In the genomic region with DNA sequence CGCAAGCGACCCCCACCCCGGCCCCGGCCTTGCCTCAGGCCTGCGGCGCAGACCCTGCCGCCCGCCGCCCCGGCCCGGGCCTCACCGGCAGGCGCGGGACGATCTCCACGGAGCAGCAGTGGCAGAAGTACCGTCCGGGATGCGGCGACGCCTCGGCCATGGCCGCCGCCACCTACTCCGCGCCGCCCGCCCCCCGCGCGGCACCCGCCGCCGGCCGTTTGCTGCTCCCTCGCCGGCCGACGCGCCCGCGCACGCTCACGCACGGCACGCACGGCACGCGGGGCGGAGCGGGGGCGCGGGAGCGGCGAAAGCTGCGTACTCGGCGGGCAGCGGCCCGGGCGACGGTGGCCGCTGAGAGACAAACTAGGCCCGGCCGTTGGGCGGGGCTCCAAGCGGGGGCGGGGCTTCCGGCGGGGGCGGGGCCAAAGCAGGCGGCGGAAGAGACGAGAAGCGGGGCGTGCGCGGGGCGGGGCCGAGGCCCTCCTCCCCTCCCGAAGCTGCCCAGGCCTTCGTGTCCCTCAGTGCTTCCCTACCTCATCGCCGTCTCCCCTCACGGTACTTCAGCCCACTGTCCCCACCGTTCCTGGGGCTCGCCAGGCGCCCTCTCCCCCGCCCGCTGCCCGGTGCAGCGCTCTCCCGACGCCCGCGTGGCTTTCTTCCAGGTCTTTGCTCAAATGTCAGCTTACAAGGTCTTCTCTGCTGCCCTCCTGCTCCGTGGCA, we compare ENCODE assay signal across 8 cellular contexts. TPM values are rescaled to one million over a fixed set of nuclear protein-coding genes. Genes with fewer than 3 reads are reported as not detected.
A peak's percentile ranks its signal among the peaks of the same experiment; 100 is the strongest.
DNase-seq lines count a peak whose midpoint lies in the region; ATAC-seq and TF ChIP-seq lines count a peak whose summit lies in the region.

Gene RNF126 (minus strand): TSS at position 253 of the 720 bp plus-strand sequence. CDS start 93 bp downstream, at position 160.

- peaks cover 35% of the 10 kb centered on the region for H3K4me1 Mint-ChIP-seq in activated T-cell treated with anti-CD3 and anti-CD28 coated beads, Interleukin-2, amount 50 U/mL, for 4 hours (ENCODE audit: low read depth)

- H3K9ac ChIP-seq in muscle layer of colon (ENCODE audit: low read length) = peak within 1 kb of the TSS; percentile 39

- in situ Hi-C loops in Caki2 (cut with HindIII; ENCODE audit: low pct_unique_long_range_greater_than_20kb, low sequenced_read_pairs) = no loop called here

- H3K4me3 Mint-ChIP-seq in activated T-cell treated with anti-CD3 and anti-CD28 coated beads, Interleukin-2, amount 50 U/mL, for 4 hours = peak within 1 kb of the TSS; percentile 96

- peak within 1 kb of the TSS; percentile 65 to 99 for H3K4me3 ChIP-seq in muscle layer of colon (ENCODE audit: low read depth in 1 of 2, low read length in 2 of 2)

- peak; percentile 67 for DNase-seq in Caki2 (ENCODE audit: low read depth)
- DNase-seq in KG1 (lab: John Stamatoyannopoulos, UW) = peak; percentile 72
- peak; percentile 94 for DNase-seq in activated T-cell treated with anti-CD3 and anti-CD28 coated beads, Interleukin-2, amount 50 U/mL, for 4 hours
- peak; percentile 95 for DNase-seq in stimulated activated CD8-positive, alpha-beta memory T cell treated with anti-CD3 and anti-CD28 coated beads, Interleukin-7, amount 100 ng/mL, for 1 hour (ENCODE audit: low read depth in 2 of 2)

- H3K27me3 ChIP-seq in muscle layer of colon (ENCODE audit: control insufficient read depth in 1 of 2, insufficient read depth in 2 of 2, low read length in 2 of 2) = no peaks in the 10 kb centered on the region

- H3K4me1 ChIP-seq in muscle layer of colon (ENCODE audit: insufficient read depth, low read length) = peaks cover 42% of the 10 kb centered on the region

- no peaks in the 10 kb centered on the region for H3K9me3 ChIP-seq in muscle layer of colon (ENCODE audit: low read length)

- H3K27me3 Mint-ChIP-seq in activated T-cell treated with anti-CD3 and anti-CD28 coated beads, Interleukin-2, amount 50 U/mL, for 4 hours (ENCODE audit: low read depth) = no peaks in the 10 kb centered on the region

- H3K9me3 Mint-ChIP-seq in activated T-cell treated with anti-CD3 and anti-CD28 coated beads, Interleukin-2, amount 50 U/mL, for 4 hours = no peaks in the 10 kb centered on the region

- peak within 1 kb of the TSS; percentile 94 for H3K27ac ChIP-seq in muscle layer of colon (ENCODE audit: low read depth, low read length)

- ATAC-seq in GM21528 (IDR thresholded peaks at IDR 0.05; ENCODE audit: low FRiP score, unreplicated experiment) = peak; percentile 49
- peak; percentile 55 to 60 for ATAC-seq in activated T-cell treated with anti-CD3 and anti-CD28 coated beads, Interleukin-2, amount 50 U/mL, for 4 hours
- ATAC-seq in esophagus mucosa = peak; percentile 59

- H3K36me3 Mint-ChIP-seq in activated T-cell treated with anti-CD3 and anti-CD28 coated beads, Interleukin-2, amount 50 U/mL, for 4 hours (ENCODE audit: insufficient read depth) = peaks cover 3% of the 10 kb centered on the region

- no peaks in the 10 kb centered on the region for H3K36me3 ChIP-seq in muscle layer of colon (ENCODE audit: insufficient read depth, low read length)

TF ChIP-seq in PFSK-1, 5 proteins besides CTCF, POLR2A, EP300 and RAD21:
- TF ChIP-seq, protein P1, sequence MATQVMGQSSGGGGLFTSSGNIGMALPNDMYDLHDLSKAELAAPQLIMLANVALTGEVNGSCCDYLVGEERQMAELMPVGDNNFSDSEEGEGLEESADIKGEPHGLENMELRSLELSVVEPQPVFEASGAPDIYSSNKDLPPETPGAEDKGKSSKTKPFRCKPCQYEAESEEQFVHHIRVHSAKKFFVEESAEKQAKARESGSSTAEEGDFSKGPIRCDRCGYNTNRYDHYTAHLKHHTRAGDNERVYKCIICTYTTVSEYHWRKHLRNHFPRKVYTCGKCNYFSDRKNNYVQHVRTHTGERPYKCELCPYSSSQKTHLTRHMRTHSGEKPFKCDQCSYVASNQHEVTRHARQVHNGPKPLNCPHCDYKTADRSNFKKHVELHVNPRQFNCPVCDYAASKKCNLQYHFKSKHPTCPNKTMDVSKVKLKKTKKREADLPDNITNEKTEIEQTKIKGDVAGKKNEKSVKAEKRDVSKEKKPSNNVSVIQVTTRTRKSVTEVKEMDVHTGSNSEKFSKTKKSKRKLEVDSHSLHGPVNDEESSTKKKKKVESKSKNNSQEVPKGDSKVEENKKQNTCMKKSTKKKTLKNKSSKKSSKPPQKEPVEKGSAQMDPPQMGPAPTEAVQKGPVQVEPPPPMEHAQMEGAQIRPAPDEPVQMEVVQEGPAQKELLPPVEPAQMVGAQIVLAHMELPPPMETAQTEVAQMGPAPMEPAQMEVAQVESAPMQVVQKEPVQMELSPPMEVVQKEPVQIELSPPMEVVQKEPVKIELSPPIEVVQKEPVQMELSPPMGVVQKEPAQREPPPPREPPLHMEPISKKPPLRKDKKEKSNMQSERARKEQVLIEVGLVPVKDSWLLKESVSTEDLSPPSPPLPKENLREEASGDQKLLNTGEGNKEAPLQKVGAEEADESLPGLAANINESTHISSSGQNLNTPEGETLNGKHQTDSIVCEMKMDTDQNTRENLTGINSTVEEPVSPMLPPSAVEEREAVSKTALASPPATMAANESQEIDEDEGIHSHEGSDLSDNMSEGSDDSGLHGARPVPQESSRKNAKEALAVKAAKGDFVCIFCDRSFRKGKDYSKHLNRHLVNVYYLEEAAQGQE (IDR thresholded peaks at IDR 0.05; ENCODE audit: insufficient read depth in 1 of 2, low read depth in 2 of 2, low read length in 2 of 2) = no peak
- TF ChIP-seq FOXP2 (optimal IDR thresholded peaks at IDR 0.05; ENCODE audit: borderline replicate concordance, extremely low read depth, extremely low read length, insufficient read depth) (peak; percentile 73), TAF1 (IDR thresholded peaks at IDR 0.05; ENCODE audit: borderline replicate concordance, insufficient read depth, low read length) (0 out of 2 replicates have a peak, but pooled peaks have one; percentile 57), POLR2AphosphoS5 (IDR thresholded peaks at IDR 0.05; ENCODE audit: low read depth, low read length) (0 out of 2 replicates have a peak, but pooled peaks have one; percentile 30), SIN3A (IDR thresholded peaks at IDR 0.05; ENCODE audit: borderline replicate concordance, insufficient read depth, low read length) (no peak)

RNA-seq across cellular contexts. Expression of gene RNF126, which starts in this region (rescaled TPM):
- 21.3 and 30.9 TPM in 2 replicates for total RNA-seq in Caki2 (2014; rRNA removed; shearing (Covaris generic); ENCODE audit: low replicate concordance)
- 151 TPM for polyA plus RNA-seq in PFSK-1 (2012; ENCODE audit: insufficient read length, low read depth)
- total RNA-seq in activated T-cell treated with anti-CD3 and anti-CD28 coated beads, Interleukin-2, amount 50 U/mL, for 4 hours = 100 to 1,000 TPM; 144 to 162 (median 147) TPM
- 53.0 TPM for total RNA-seq in esophagus mucosa

Comparison
In these comparisons a context has a peak if more than half of its experiments do, and no peak if none do; other contexts are left out.
1. Peak in every context shown above with its lines: DNase-seq, ATAC-seq, H3K4me3 ChIP-seq and H3K27ac ChIP-seq.